24 cellular contexts compared by ENCODE assay signal in genomic region chr14:104819361-104819771, GRCh38. TPM values are rescaled to one million over a fixed set of nuclear protein-coding genes. Genes with fewer than 3 reads are reported as not detected.
DNase-seq lines count a peak whose midpoint lies in the region; ATAC-seq and TF ChIP-seq lines count a peak whose summit lies in the region.
"Had no signal": no experiment of that assay in that cellular context is flagged by ENCODE, and none has a peak within 500 bp of the region (broad histone marks: within the 10 kb centered on the region; RNA-seq: fewer than 3 reads in every experiment).

No MANE protein-coding gene starts in this region.

- no peak overlapping the region for H3K4me3 Mint-ChIP-seq in GM23338
- H3K4me3 Mint-ChIP-seq: activated T-cell treated with anti-CD3 and anti-CD28 coated beads, Interleukin-2, amount 50 U/mL, for 24 hours had no signal

- H3K27me3 ChIP-seq in NT2/D1 (ENCODE audit: insufficient read depth, insufficient read length) (peaks cover 2% of the 10 kb centered on the region), spleen (replicated peaks in 1 of 7) (no peaks in the 10 kb centered on the region), GM23338 (ENCODE audit: insufficient read depth) (peaks cover 14% of the 10 kb centered on the region)
- H3K27me3 ChIP-seq: gastrocnemius medialis, right atrium auricular region, SJSA1, transverse colon had no signal

- no peak overlapping the region for H2AFZ ChIP-seq in GM23338
- H2AFZ ChIP-seq: GM23248, parathyroid adenoma had no signal

- H3K9me3 Mint-ChIP-seq in GM23338 = peaks cover 5% of the 10 kb centered on the region; the same call in 2 of the 3 replicates

- DNase-seq in NCI-H2171 treated with DMSO at 0.1 percent for 48 hours (lab: John Stamatoyannopoulos, UW) = peak; percentile 34
- DNase-seq in NCI-H2171 (lab: John Stamatoyannopoulos, UW) = no peak
- no peak for DNase-seq in NT2/D1 (ENCODE audit: low read depth, low spot score)
- DNase-seq in islet precursor cell = peak; percentile 45
- DNase-seq in spleen = peak; percentile 69
- no peak for DNase-seq in GM23338 (ENCODE audit: low spot score)
- no peak for DNase-seq in stimulated activated CD4-positive, alpha-beta T cell treated with anti-CD3 and anti-CD28 coated beads, Interleukin-12 subunit alpha, Interleukin-12 subunit beta, amount 100 ng/mL, for 4 hours
- DNase-seq: 8988T; activated CD4-positive, alpha-beta T cell treated with anti-CD3 and anti-CD28 coated beads for 48 hours; activated T-cell treated with anti-CD3 and anti-CD28 coated beads, Interleukin-2, amount 50 U/mL, for 24 hours; CD4-positive, CD25-positive, alpha-beta regulatory T cell; gastrocnemius medialis; GM23248; NCI-H1092; NCI-H1694; NCI-H82; stimulated activated CD4-positive, alpha-beta T cell treated with anti-CD3 and anti-CD28 coated beads, Interleukin-4, amount 100 ng/mL, for 1 hour; T-helper 9 cell; transverse colon; WERI-Rb-1 had no signal

- no peaks in the 10 kb centered on the region; the same call in 1 of the 2 replicates for H4K20me1 ChIP-seq in GM23338 (replicated peaks; ENCODE audit: insufficient read depth)

- H3K4me1 Mint-ChIP-seq in GM23338 = peaks cover 6% of the 10 kb centered on the region; the same call in 2 of the 3 replicates

- no peak overlapping the region for H3K27ac Mint-ChIP-seq in GM23338
- H3K27ac Mint-ChIP-seq: activated T-cell treated with anti-CD3 and anti-CD28 coated beads, Interleukin-2, amount 50 U/mL, for 24 hours had no signal

- 0 out of 2 replicates have a peak, but pooled peaks cover 4% of the 10 kb centered on the region for H3K79me2 ChIP-seq in GM23338 (replicated peaks; ENCODE audit: insufficient read depth)
- H3K79me2 ChIP-seq: parathyroid adenoma had no signal

- H3K9me3 ChIP-seq in NT2/D1 (ENCODE audit: insufficient read depth, low read length) (no peaks in the 10 kb centered on the region), spleen (peaks cover 0 to 4% (median 0%) of the 10 kb centered on the region in 8 donors)
- H3K9me3 ChIP-seq: gastrocnemius medialis, right atrium auricular region, SJSA1, transverse colon had no signal

- H3K27me3 Mint-ChIP-seq in GM23338 (ENCODE audit: insufficient read depth, low read depth, poor library complexity) = peaks cover 25% of the 10 kb centered on the region
- H3K27me3 Mint-ChIP-seq: activated T-cell treated with anti-CD3 and anti-CD28 coated beads, Interleukin-2, amount 50 U/mL, for 24 hours had no signal

- no peaks in the 10 kb centered on the region for H3K36me3 ChIP-seq in NT2/D1 (ENCODE audit: insufficient read depth, insufficient read length, low read length)
- H3K36me3 ChIP-seq in spleen = peaks cover 0 to 6% (median 0%) of the 10 kb centered on the region in 6 donors
- H3K36me3 ChIP-seq in GM23338 (ENCODE audit: insufficient read depth) = no peaks in the 10 kb centered on the region; the same call in 1 of the 2 replicates
- H3K36me3 ChIP-seq: gastrocnemius medialis, right atrium auricular region, transverse colon had no signal

- intact Hi-C loops in spleen (cut with DNase I; ENCODE audit: low total_unique reads) = no loop called here

- H3K4me1 ChIP-seq in NT2/D1 (ENCODE audit: insufficient read depth, insufficient read length) = peaks cover 11% of the 10 kb centered on the region
- peaks cover 13 to 42% (median 31%) of the 10 kb centered on the region in 6 donors for H3K4me1 ChIP-seq in spleen
- peaks cover 9% of the 10 kb centered on the region for H3K4me1 ChIP-seq in GM23338 (ENCODE audit: insufficient read depth)

- no peaks in the 10 kb centered on the region for H3F3A ChIP-seq in GM23338 (replicated peaks; ENCODE audit: low read depth)

- no peak for TF ChIP-seq POLR2A in spleen (IDR thresholded peaks at IDR 0.05)

- peak overlapping the region; percentile 32 for H3K9ac ChIP-seq in NT2/D1 (ENCODE audit: insufficient read length, low read depth)
- H3K9ac ChIP-seq: GM23248, parathyroid adenoma had no signal

- H3K36me3 Mint-ChIP-seq in GM23338 (ENCODE audit: low read depth) = peaks cover 7% of the 10 kb centered on the region
- H3K36me3 Mint-ChIP-seq: CD4-positive, CD25-positive, alpha-beta regulatory T cell had no signal

- no peak overlapping the region for H3K27ac ChIP-seq in spleen
- no peak overlapping the region for H3K27ac ChIP-seq in GM23338 (ENCODE audit: low read depth)
- H3K27ac ChIP-seq: gastrocnemius medialis, GM23248, parathyroid adenoma, right atrium auricular region, SJSA1, transverse colon had no signal

- peaks cover 8% of the 10 kb centered on the region for H3K9me2 ChIP-seq in GM23338 (ENCODE audit: insufficient read depth)

- no peak overlapping the region for H3K4me2 ChIP-seq in GM23338

- H3K4me3 ChIP-seq in NT2/D1 (ENCODE audit: insufficient read length, low read depth) (no peak overlapping the region), spleen (no peak overlapping the region), GM23338 (no peak overlapping the region)
- H3K4me3 ChIP-seq: gastrocnemius medialis, GM23248, right atrium auricular region, SJSA1, transverse colon had no signal

- TF ChIP-seq CTCF in spleen (IDR thresholded peaks at IDR 0.05 in 8 of 11, conservative IDR thresholded peaks at IDR 0.05 in 3 of 11) = no peak
- no peak for TF ChIP-seq CTCF in GM23338 (conservative IDR thresholded peaks at IDR 0.05; ENCODE audit: low read depth in 2 of 2)

- ATAC-seq in GM19324 (IDR thresholded peaks at IDR 0.05; ENCODE audit: low FRiP score, unreplicated experiment) (no peak), GM23338 (no peak)
- ATAC-seq: gastrocnemius medialis had no signal

- 89 to 98% (median 94%) methylated on average over 7 to 12 of the region's 12 CpGs for WGBS in spleen, 5 donors

TF ChIP-seq in GM23338, 12 proteins besides CTCF, POLR2A, EP300 and RAD21 (continues in another document):
- no peak for TF ChIP-seq ZNF114 (CRISPR knock-in tag; IDR thresholded peaks at IDR 0.05)

RNA-seq across cellular contexts. Expression of gene ZBTB42, which starts 18.5 kb away (rescaled TPM):
- total RNA-seq in spleen = 10 to 100 TPM in 1 of 7 donors, 1 to 10 TPM in 6; 4.2 to 11.5 (median 7.9) TPM
- 1 to 10 TPM in 2 of 3 donors, under 1 TPM in 1; 0.74 to 2.9 (median 1.1) TPM for polyA plus RNA-seq in spleen
- total RNA-seq in GM23338 (2014; rRNA removed; shearing (Covaris generic)) = 4.4 and 7.5 TPM in 2 replicates
- 0.66 and 0.70 TPM in 2 replicates for polyA plus RNA-seq in GM23338 (2016; fragmentation: Nextera tagmentation; extraction: Ambion mirVana)

RNA-seq across cellular contexts. Expression of gene AKT1, which starts 23.8 kb away (rescaled TPM):
- 100 to 1,000 TPM; 107 to 184 (median 141) TPM for total RNA-seq in spleen
- polyA plus RNA-seq in spleen (100 to 1,000 TPM in 1 of 3 donors, 10 to 100 TPM in 2; 56.2 to 114 (median 61.6) TPM), GM23338 (2016; fragmentation: Nextera tagmentation; extraction: Ambion mirVana) (19.2 and 23.7 TPM in 2 replicates)
- total RNA-seq in GM23338 (2014; rRNA removed; shearing (Covaris generic)) = 74.3 and 78.7 TPM in 2 replicates

RNA-seq across cellular contexts. Expression of gene CEP170B, which starts 45.7 kb away (rescaled TPM):
- 10 to 100 TPM in 1 of 7 donors, 1 to 10 TPM in 6; 5.2 to 12.6 (median 5.9) TPM for total RNA-seq in spleen
- 1 to 10 TPM in 1 of 3 donors, under 1 TPM in 2; 0.58 to 3.8 (median 0.72) TPM for polyA plus RNA-seq in spleen
- total RNA-seq in GM23338 (2014; rRNA removed; shearing (Covaris generic)) = 31.3 and 37.1 TPM in 2 replicates
- polyA plus RNA-seq in GM23338 (2016; fragmentation: Nextera tagmentation; extraction: Ambion mirVana) = 4.6 and 5.3 TPM in 2 replicates

Comparison
In these comparisons a context has a peak if more than half of its experiments do, and no peak if none do; other contexts are left out.
1. DNase-seq: peak in NCI-H2171 treated with DMSO at 0.1 percent for 48 hours (single experiment), islet precursor cell (single experiment) and spleen (single experiment); none in NCI-H2171 (single experiment), NT2/D1 (single experiment), GM23338 (single experiment) and stimulated activated CD4-positive, alpha-beta T cell treated with anti-CD3 and anti-CD28 coated beads, Interleukin-12 subunit alpha, Interleukin-12 subunit beta, amount 100 ng/mL, for 4 hours (single experiment).